ENCODE assay signal across 27 cellular contexts in the genomic region with DNA sequence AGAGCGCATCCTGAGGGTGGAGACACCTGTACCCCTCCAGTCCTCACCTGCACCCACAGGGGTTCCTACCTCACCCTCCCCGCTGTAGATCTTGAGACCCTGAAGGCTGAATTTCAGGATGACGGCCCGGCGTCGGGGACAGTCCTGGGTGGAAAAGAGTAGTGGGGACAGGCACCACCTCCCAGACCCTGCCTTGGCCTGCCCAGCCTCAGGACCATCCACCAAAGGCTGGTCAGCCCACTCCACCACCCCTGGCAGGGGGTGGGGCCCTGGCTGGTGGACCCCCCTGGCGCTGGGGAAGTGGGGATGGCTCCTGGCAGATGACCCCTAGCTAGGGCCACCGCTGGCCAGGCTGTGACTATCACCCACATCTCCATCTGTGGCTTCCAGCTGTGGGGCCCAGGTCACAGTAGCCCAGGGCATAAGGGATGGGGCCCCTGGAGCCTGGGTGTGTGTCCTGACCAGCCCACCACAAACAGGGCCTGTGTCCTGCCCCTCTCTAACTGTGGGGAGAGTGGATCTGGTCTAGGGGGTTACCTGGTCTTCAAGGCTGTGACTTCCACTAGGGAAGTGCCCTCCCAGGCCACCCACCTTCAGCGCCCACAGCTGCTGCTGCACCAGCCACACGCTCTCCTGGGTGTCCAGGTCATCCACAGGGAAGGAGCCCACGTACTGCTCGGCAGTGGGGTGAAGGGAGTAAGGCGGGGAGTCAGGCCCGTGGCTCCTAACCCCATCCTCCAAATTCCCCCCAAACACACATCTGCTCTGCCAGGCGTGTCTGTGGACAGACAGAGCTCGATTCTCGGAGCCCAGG. TPM values are rescaled to one million over a fixed set of nuclear protein-coding genes. Genes with fewer than 3 reads are reported as not detected.
DNase-seq lines count a peak whose midpoint lies in the region; ATAC-seq, FAIRE-seq and TF ChIP-seq lines count a peak whose summit lies in the region.
"Had no signal": no experiment of that assay in that cellular context is flagged by ENCODE, and none has a peak within 500 bp of the region (broad histone marks: within the 10 kb centered on the region; RNA-seq: fewer than 3 reads in every experiment).

No MANE protein-coding gene starts in this region.

- H3K79me2 ChIP-seq in HepG2 (ENCODE audit: insufficient read depth, low read length), result no peaks in the 10 kb centered on the region
- no peaks in the 10 kb centered on the region for H3K79me2 ChIP-seq in neural progenitor cell (ENCODE audit: low read depth)

- no TSS peak for BruUV-seq in HepG2 (replicated peaks; lab: Mats Ljungman, UMichigan)

- CTCF ChIA-PET in HepG2 (lab: Yijun Ruan, JAX; ENCODE audit: low intra/inter-chr PET ratio, low total read pairs), result no interaction called here

- intact Hi-C loops in right lobe of liver (cut with DNase I) (no loop called here), HepG2 (cut with micrococcal nuclease; ENCODE audit: unreplicated experiment) (no loop called here), upper lobe of right lung (cut with DNase I) (no loop called here)

- ATAC-seq in right lobe of liver, result no peak
- ATAC-seq in HepG2, result no peak
- no peak for ATAC-seq in upper lobe of right lung
- ATAC-seq: activated naive CD8-positive, alpha-beta T cell treated with anti-CD3 and anti-CD28 coated beads, Interleukin-2, amount 50 U/mL, for 24 hours; heart right ventricle; lower lobe of right lung; PC-3 had no signal

- no peak overlapping the region for H3K27ac ChIP-seq in right lobe of liver
- no peak overlapping the region for H3K27ac ChIP-seq in HepG2 (ENCODE audit: extremely low read length, insufficient read depth, low read length)
- H3K27ac ChIP-seq in neural progenitor cell, result no peak overlapping the region
- no peak overlapping the region for H3K27ac ChIP-seq in upper lobe of right lung
- H3K27ac ChIP-seq: heart right ventricle, KMS-11, lower lobe of right lung, neutrophil, right atrium auricular region, thoracic aorta had no signal

- no peak overlapping the region for H3K27ac Mint-ChIP-seq in neural progenitor cell
- H3K27ac Mint-ChIP-seq: activated naive CD8-positive, alpha-beta T cell treated with anti-CD3 and anti-CD28 coated beads, Interleukin-2, amount 50 U/mL, for 24 hours; T-helper 1 cell treated with Interleukin-12 subunit alpha and Interleukin-12 subunit beta and Interleukin-4 antibody, amounts not matched to agents 30 μg/mL and 1 μg/mL, for 36 hours had no signal

- H4K20me1 ChIP-seq in HepG2 (ENCODE audit: insufficient read depth, low read length) (no peaks in the 10 kb centered on the region), neural progenitor cell (ENCODE audit: low read depth) (peaks cover 27% of the 10 kb centered on the region)

- in situ Hi-C loops in HepG2 (cut with HindIII; ENCODE audit: extremely low pct_ligation_motif_present, low pct_unique_long_range_greater_than_20kb), result no loop called here

- TF ChIP-seq POLR2A in right lobe of liver (IDR thresholded peaks at IDR 0.05), result no peak
- no peak for TF ChIP-seq POLR2A in HepG2 (IDR thresholded peaks at IDR 0.05; ENCODE audit: insufficient read depth in 1 of 2, low read depth in 2 of 2, low read length in 2 of 2)

- H3K9ac ChIP-seq in HepG2 (ENCODE audit: insufficient read depth, low read depth, low read length), result no peak overlapping the region
- no peak overlapping the region for H3K9ac ChIP-seq in neural progenitor cell
- H3K9ac ChIP-seq: KMS-11 had no signal

- H3K4me2 ChIP-seq in HepG2 (ENCODE audit: low read depth, low read length), result no peak overlapping the region
- no peak overlapping the region for H3K4me2 ChIP-seq in neural progenitor cell
- H3K4me2 ChIP-seq: KMS-11 had no signal

- FAIRE-seq in HepG2 (lab: Jason Lieb, UNC) (no peak), bronchial epithelial cell (lab: Jason Lieb, UNC) (peak; percentile 18)
- FAIRE-seq: colon, endometrium had no signal

- H3K4me3 ChIP-seq in right lobe of liver (no peak overlapping the region), HepG2 (replicated peaks in 1 of 3; ENCODE audit: insufficient read depth in 1 of 3, low read depth in 2 of 3, low read length in 3 of 3) (no peak overlapping the region), bronchial epithelial cell (ENCODE audit: low read depth, low read length) (no peak overlapping the region), neural progenitor cell (no peak overlapping the region), upper lobe of right lung (no peak overlapping the region)
- H3K4me3 ChIP-seq: heart right ventricle, lower lobe of right lung, right atrium auricular region, thoracic aorta had no signal

- 85% methylated on average over 10 of the region's 17 CpGs for WGBS in right lobe of liver (ENCODE audit: insufficient coverage, low coverage, low lambda C conversion rate, missing lambda C conversion rate)
- 88% methylated on average over 3 of the region's 17 CpGs for WGBS in HepG2 (ENCODE audit: low lambda C conversion rate)

- no peak for TF ChIP-seq CTCF in right lobe of liver (IDR thresholded peaks at IDR 0.05)
- TF ChIP-seq CTCF in HepG2 (CRISPR knock-in tag; IDR thresholded peaks at IDR 0.05), result no peak
- no peak for TF ChIP-seq CTCF in bronchial epithelial cell (IDR thresholded peaks at IDR 0.05; ENCODE audit: insufficient read depth, low read length, severe bottlenecking)
- TF ChIP-seq CTCF in neural progenitor cell (IDR thresholded peaks at IDR 0.05), result no peak
- TF ChIP-seq CTCF in upper lobe of right lung (IDR thresholded peaks at IDR 0.05), result no peak

- H3K4me3 Mint-ChIP-seq in neural progenitor cell, result peak overlapping the region; percentile 69
- H3K4me3 Mint-ChIP-seq: activated naive CD8-positive, alpha-beta T cell treated with anti-CD3 and anti-CD28 coated beads, Interleukin-2, amount 50 U/mL, for 24 hours; T-helper 1 cell treated with Interleukin-12 subunit alpha and Interleukin-12 subunit beta and Interleukin-4 antibody, amounts not matched to agents 30 μg/mL and 1 μg/mL, for 36 hours had no signal

- peaks cover 15% of the 10 kb centered on the region for H3K27me3 Mint-ChIP-seq in neural progenitor cell (ENCODE audit: insufficient read depth, low read depth)

- H3K9me3 ChIP-seq in right lobe of liver (no peaks in the 10 kb centered on the region), HepG2 (ENCODE audit: low read length) (no peaks in the 10 kb centered on the region), neural progenitor cell (ENCODE audit: low read depth) (no peaks in the 10 kb centered on the region), upper lobe of right lung (no peaks in the 10 kb centered on the region)
- H3K9me3 ChIP-seq: heart right ventricle, lower lobe of right lung, neutrophil, right atrium auricular region, thoracic aorta had no signal

- H3K36me3 Mint-ChIP-seq in neural progenitor cell, result no peaks in the 10 kb centered on the region
- H3K36me3 Mint-ChIP-seq: brain had no signal

- H3K36me3 ChIP-seq in right lobe of liver (no peaks in the 10 kb centered on the region), HepG2 (replicated peaks in 1 of 2; ENCODE audit: control insufficient read depth in 1 of 2, insufficient read depth in 2 of 2, low read length in 2 of 2) (no peaks in the 10 kb centered on the region), bronchial epithelial cell (ENCODE audit: control insufficient read depth, insufficient read depth, low read length) (peaks cover 9% of the 10 kb centered on the region), neural progenitor cell (no peaks in the 10 kb centered on the region), upper lobe of right lung (no peaks in the 10 kb centered on the region)
- H3K36me3 ChIP-seq: heart right ventricle, lower lobe of right lung, neutrophil, right atrium auricular region, thoracic aorta had no signal

- H3K4me1 ChIP-seq in right lobe of liver (peaks cover 0 to 2% (median under 1%) of the 10 kb centered on the region in 4 donors), HepG2 (ENCODE audit: insufficient read depth, low read length) (peaks cover 36% of the 10 kb centered on the region), neural progenitor cell (peaks cover 20% of the 10 kb centered on the region), upper lobe of right lung (peaks cover under 1% of the 10 kb centered on the region)

- TF ChIP-seq RAD21 in HepG2 (CRISPR knock-in tag; IDR thresholded peaks at IDR 0.05), result no peak

- no peaks in the 10 kb centered on the region for H3K9me3 Mint-ChIP-seq in neural progenitor cell
- H3K9me3 Mint-ChIP-seq: activated naive CD8-positive, alpha-beta T cell treated with anti-CD3 and anti-CD28 coated beads, Interleukin-2, amount 50 U/mL, for 24 hours; brain; T-helper 1 cell treated with Interleukin-12 subunit alpha and Interleukin-12 subunit beta and Interleukin-4 antibody, amounts not matched to agents 30 μg/mL and 1 μg/mL, for 36 hours had no signal

- H3K27me3 ChIP-seq in right lobe of liver (no peaks in the 10 kb centered on the region), HepG2 (ENCODE audit: control insufficient read depth in 1 of 2, insufficient read depth in 2 of 2, low read length in 2 of 2) (peaks cover 5 to 16% of the 10 kb centered on the region in 2 experiments; a peak in 3 of 5 replicates), bronchial epithelial cell (ENCODE audit: control insufficient read depth, insufficient read depth, low read length) (no peaks in the 10 kb centered on the region), neural progenitor cell (peaks cover 33% of the 10 kb centered on the region), upper lobe of right lung (peaks cover 20% of the 10 kb centered on the region)

- TF ChIP-seq EP300 in HepG2 (IDR thresholded peaks at IDR 0.05; ENCODE audit: low read depth in 2 of 2, low read length in 2 of 2) (no peak), HepG2 (CRISPR knock-in tag; IDR thresholded peaks at IDR 0.05; ENCODE audit: borderline replicate concordance) (no peak)

- POLR2A ChIA-PET in HepG2 (lab: Yijun Ruan, JAX), result no interaction called here

- H3K4me1 Mint-ChIP-seq in neural progenitor cell, result peaks cover 19% of the 10 kb centered on the region

- H2AFZ ChIP-seq in HepG2 (ENCODE audit: low read length), result no peak overlapping the region
- no peak overlapping the region for H2AFZ ChIP-seq in neural progenitor cell (replicated peaks)

- DNase-seq in right lobe of liver (peak in 2 of 3 donors; percentile 40 to 41), HepG2 (ENCODE audit: low spot score) (no peak), bronchial epithelial cell (ENCODE audit: low read depth) (no peak), neural progenitor cell (ENCODE audit: low spot score) (no peak), upper lobe of right lung (peak; percentile 61), SK-N-DZ (ENCODE audit: low spot score) (no peak), NCI-H82 treated with DMSO at 0.1 percent for 48 hours (lab: John Stamatoyannopoulos, UW; ENCODE audit: unreplicated experiment) (no peak), activated gamma-delta T cell treated with Interleukin-2 at 50 U/mL for 16 hours (no peak)
- DNase-seq: activated CD4-positive, alpha-beta T cell treated with anti-CD3 and anti-CD28 coated beads, Interleukin-2, amount 50 U/mL, for 48 hours; activated naive CD8-positive, alpha-beta T cell treated with anti-CD3 and anti-CD28 coated beads, Interleukin-2, amount 50 U/mL, for 24 hours; activated T-cell treated with anti-CD3 and anti-CD28 coated beads, Interleukin-2, amount 50 U/mL, for 48 hours; heart right ventricle; lower lobe of right lung; MV-4-11; NCI-H187; NCI-H2227 treated with DMSO at 0.1 percent for 48 hours; PC-3; SIG-M5; stimulated activated CD4-positive, alpha-beta T cell treated with anti-CD3 and anti-CD28 coated beads, Interleukin-15, amount 100 ng/mL, for 24 hours had no signal

- peaks cover 6% of the 10 kb centered on the region for H3F3A ChIP-seq in neural progenitor cell (ENCODE audit: low read depth)

RNA-seq across cellular contexts. Expression of gene SH2D5, which starts 5.4 kb away (rescaled TPM):
- total RNA-seq in right lobe of liver (1 to 10 TPM in 2 of 6 experiments, under 1 TPM in 1, not detected in 3; 0.80 to 1.8 (median 1.4) TPM), HepG2 (2016; rRNA removed; fragmentation: Illumina TruSeq; extraction: Trizol) (1.7 and 3.4 TPM in 2 replicates), bronchial epithelial cell (32.6 and 55.3 TPM in 2 replicates), neural progenitor cell (ENCODE audit: low replicate concordance) (5.1 and 7.7 TPM in 2 replicates), upper lobe of right lung (0.52 TPM)
- 0.20 and 0.26 TPM in 2 replicates for total RNA-seq in HepG2 (2016; cell fraction: cytosol; rRNA removed; fragmentation: Illumina TruSeq; extraction: Trizol; ENCODE audit: low read depth)
- total RNA-seq in HepG2 (2016; cell fraction: insoluble cytoplasmic fraction; rRNA removed; fragmentation: Illumina TruSeq; extraction: Trizol), result 1.6 and 2.0 TPM in 2 replicates
- total RNA-seq in HepG2 (2016; cell fraction: membrane; rRNA removed; fragmentation: Illumina TruSeq; extraction: Trizol), result 1.4 and 1.8 TPM in 2 replicates
- 1.8 and 2.2 TPM in 2 replicates for total RNA-seq in HepG2 (2016; cell fraction: nucleus; rRNA removed; fragmentation: Illumina TruSeq; extraction: Trizol)
- 1.2 and 1.4 TPM in 2 replicates for polyA plus RNA-seq in HepG2 (2011; rRNA removed)
- polyA plus RNA-seq in HepG2 (2011; cell fraction: cytosol; rRNA removed), result 0.87 and 0.92 TPM in 2 replicates
- polyA plus RNA-seq in HepG2 (2011; cell fraction: nucleus; rRNA removed), result 7.0 and 10.0 TPM in 2 replicates
- polyA plus RNA-seq in HepG2 (2012), result 0.94 and 1.8 TPM in 2 replicates
- polyA plus RNA-seq in HepG2 (2016; cell fraction: cytosol; fragmentation: Illumina TruSeq; extraction: Trizol; ENCODE audit: low read depth), result 0.29 and 0.55 TPM in 2 replicates
- 0.69 and 1.5 TPM in 2 replicates for polyA plus RNA-seq in HepG2 (2016; cell fraction: insoluble cytoplasmic fraction; fragmentation: Illumina TruSeq; extraction: Trizol; ENCODE audit: low read depth)
- 0.64 and 0.86 TPM in 2 replicates for polyA plus RNA-seq in HepG2 (2016; cell fraction: membrane; fragmentation: Illumina TruSeq; extraction: Trizol; ENCODE audit: low read depth)
- polyA plus RNA-seq in HepG2 (2016; cell fraction: nucleus; fragmentation: Illumina TruSeq; extraction: Trizol; ENCODE audit: insufficient read depth, low read depth), result 4.8 and 5.7 TPM in 2 replicates
- 0.05 and 0.76 TPM in 2 replicates for polyA minus RNA-seq in HepG2 (2011; rRNA and poly(A)+ RNA removed; ENCODE audit: low replicate concordance)
- 0.40 and 1.4 TPM in 2 replicates for polyA minus RNA-seq in HepG2 (2011; cell fraction: cytosol; rRNA and poly(A)+ RNA removed)
- polyA minus RNA-seq in HepG2 (2011; cell fraction: nucleus; rRNA and poly(A)+ RNA removed), result 0.77 and 0.87 TPM in 2 replicates
- polyA plus RNA-seq in SK-N-DZ (2014; cell fraction: cytosol; rRNA removed), result 13.2 and 13.9 TPM in 2 replicates
- 54.1 and 58.3 TPM in 2 replicates for polyA plus RNA-seq in SK-N-DZ (2014; cell fraction: nucleus; rRNA removed)
- total RNA-seq: lower lobe of right lung had no signal

RNA-seq across cellular contexts. Expression of gene KIF17, which starts 9.3 kb away (rescaled TPM):
- total RNA-seq in right lobe of liver, result 1 to 10 TPM; 1.0 to 3.2 (median 1.3) TPM
- 0.24 and 0.25 TPM in 2 replicates for total RNA-seq in HepG2 (2016; rRNA removed; fragmentation: Illumina TruSeq; extraction: Trizol)
- not detected in 2 replicates for total RNA-seq in HepG2 (2016; cell fraction: cytosol; rRNA removed; fragmentation: Illumina TruSeq; extraction: Trizol; ENCODE audit: low read depth)
- total RNA-seq in HepG2 (2016; cell fraction: insoluble cytoplasmic fraction; rRNA removed; fragmentation: Illumina TruSeq; extraction: Trizol), result 0.13 and 0.27 TPM in 2 replicates
- 0.34 TPM in 1 of 2 replicates, not detected in the other for total RNA-seq in HepG2 (2016; cell fraction: membrane; rRNA removed; fragmentation: Illumina TruSeq; extraction: Trizol)
- total RNA-seq in HepG2 (2016; cell fraction: nucleus; rRNA removed; fragmentation: Illumina TruSeq; extraction: Trizol), result 0.16 TPM in 1 of 2 replicates, not detected in the other
- 0.44 and 0.52 TPM in 2 replicates for polyA plus RNA-seq in HepG2 (2011; rRNA removed)
- 0.27 and 0.36 TPM in 2 replicates for polyA plus RNA-seq in HepG2 (2011; cell fraction: cytosol; rRNA removed)
- polyA plus RNA-seq in HepG2 (2011; cell fraction: nucleus; rRNA removed), result 0.63 and 0.69 TPM in 2 replicates
- polyA plus RNA-seq in HepG2 (2012), result 0.35 and 0.60 TPM in 2 replicates
- polyA plus RNA-seq in HepG2 (2016; cell fraction: cytosol; fragmentation: Illumina TruSeq; extraction: Trizol; ENCODE audit: low read depth), result 0.11 and 0.24 TPM in 2 replicates
- 0.21 TPM in 1 of 2 replicates, not detected in the other for polyA plus RNA-seq in HepG2 (2016; cell fraction: insoluble cytoplasmic fraction; fragmentation: Illumina TruSeq; extraction: Trizol; ENCODE audit: low read depth)
- 0.14 and 0.47 TPM in 2 replicates for polyA plus RNA-seq in HepG2 (2016; cell fraction: membrane; fragmentation: Illumina TruSeq; extraction: Trizol; ENCODE audit: low read depth)
- polyA plus RNA-seq in HepG2 (2016; cell fraction: nucleus; fragmentation: Illumina TruSeq; extraction: Trizol; ENCODE audit: insufficient read depth, low read depth), result 0.36 TPM in 1 of 2 replicates, not detected in the other
- 0.78 TPM in 1 of 2 replicates, not detected in the other for polyA minus RNA-seq in HepG2 (2011; rRNA and poly(A)+ RNA removed; ENCODE audit: low replicate concordance)
- not detected in 2 replicates for polyA minus RNA-seq in HepG2 (2011; cell fraction: cytosol; rRNA and poly(A)+ RNA removed)
- 0.52 and 0.62 TPM in 2 replicates for polyA minus RNA-seq in HepG2 (2011; cell fraction: nucleus; rRNA and poly(A)+ RNA removed)
- 1.0 and 3.2 TPM in 2 replicates for total RNA-seq in bronchial epithelial cell
- total RNA-seq in neural progenitor cell (ENCODE audit: low replicate concordance), result 2.2 and 4.0 TPM in 2 replicates
- 4.6 TPM for total RNA-seq in upper lobe of right lung
- polyA plus RNA-seq in SK-N-DZ (2014; cell fraction: cytosol; rRNA removed), result 2.3 and 3.8 TPM in 2 replicates
- polyA plus RNA-seq in SK-N-DZ (2014; cell fraction: nucleus; rRNA removed), result 6.4 and 8.6 TPM in 2 replicates

RNA-seq across cellular contexts. Expression of gene HP1BP3, which starts 60.0 kb away (rescaled TPM):
- total RNA-seq in right lobe of liver (10 to 100 TPM; 60.6 to 84.6 (median 70.7) TPM), HepG2 (2016; rRNA removed; fragmentation: Illumina TruSeq; extraction: Trizol) (137 and 163 TPM in 2 replicates), bronchial epithelial cell (102 and 131 TPM in 2 replicates), neural progenitor cell (ENCODE audit: low replicate concordance) (257 and 261 TPM in 2 replicates), upper lobe of right lung (249 TPM)
- total RNA-seq in HepG2 (2016; cell fraction: cytosol; rRNA removed; fragmentation: Illumina TruSeq; extraction: Trizol; ENCODE audit: low read depth), result 199 and 242 TPM in 2 replicates
- total RNA-seq in HepG2 (2016; cell fraction: insoluble cytoplasmic fraction; rRNA removed; fragmentation: Illumina TruSeq; extraction: Trizol), result 127 and 136 TPM in 2 replicates
- total RNA-seq in HepG2 (2016; cell fraction: membrane; rRNA removed; fragmentation: Illumina TruSeq; extraction: Trizol), result 121 and 142 TPM in 2 replicates
- total RNA-seq in HepG2 (2016; cell fraction: nucleus; rRNA removed; fragmentation: Illumina TruSeq; extraction: Trizol), result 131 and 144 TPM in 2 replicates
- polyA plus RNA-seq in HepG2 (2011; rRNA removed), result 88.7 and 98.5 TPM in 2 replicates
- 46.9 and 55.6 TPM in 2 replicates for polyA plus RNA-seq in HepG2 (2011; cell fraction: cytosol; rRNA removed)
- 118 and 119 TPM in 2 replicates for polyA plus RNA-seq in HepG2 (2011; cell fraction: nucleus; rRNA removed)
- 63.1 and 84.6 TPM in 2 replicates for polyA plus RNA-seq in HepG2 (2012)
- polyA plus RNA-seq in HepG2 (2016; cell fraction: cytosol; fragmentation: Illumina TruSeq; extraction: Trizol; ENCODE audit: low read depth), result 6.5 and 7.7 TPM in 2 replicates
- polyA plus RNA-seq in HepG2 (2016; cell fraction: insoluble cytoplasmic fraction; fragmentation: Illumina TruSeq; extraction: Trizol; ENCODE audit: low read depth), result 121 TPM in 2 replicates
- 20.7 and 20.9 TPM in 2 replicates for polyA plus RNA-seq in HepG2 (2016; cell fraction: membrane; fragmentation: Illumina TruSeq; extraction: Trizol; ENCODE audit: low read depth)
- 198 and 208 TPM in 2 replicates for polyA plus RNA-seq in HepG2 (2016; cell fraction: nucleus; fragmentation: Illumina TruSeq; extraction: Trizol; ENCODE audit: insufficient read depth, low read depth)
- polyA minus RNA-seq in HepG2 (2011; rRNA and poly(A)+ RNA removed; ENCODE audit: low replicate concordance), result 48.7 and 70.5 TPM in 2 replicates
- 74.2 and 80.9 TPM in 2 replicates for polyA minus RNA-seq in HepG2 (2011; cell fraction: cytosol; rRNA and poly(A)+ RNA removed)
- 129 and 144 TPM in 2 replicates for polyA minus RNA-seq in HepG2 (2011; cell fraction: nucleus; rRNA and poly(A)+ RNA removed)
- polyA plus RNA-seq in SK-N-DZ (2014; cell fraction: cytosol; rRNA removed), result 233 and 238 TPM in 2 replicates
- polyA plus RNA-seq in SK-N-DZ (2014; cell fraction: nucleus; rRNA removed), result 219 and 294 TPM in 2 replicates

Comparison
In these comparisons a context has a peak if more than half of its experiments do, and no peak if none do; other contexts are left out.
1. DNase-seq: peak in right lobe of liver (2 of 3) and upper lobe of right lung (single experiment); none in HepG2 (single experiment), bronchial epithelial cell (single experiment), neural progenitor cell (single experiment), SK-N-DZ (single experiment), NCI-H82 treated with DMSO at 0.1 percent for 48 hours (single experiment) and activated gamma-delta T cell treated with Interleukin-2 at 50 U/mL for 16 hours (single experiment).